In the genomic region with DNA sequence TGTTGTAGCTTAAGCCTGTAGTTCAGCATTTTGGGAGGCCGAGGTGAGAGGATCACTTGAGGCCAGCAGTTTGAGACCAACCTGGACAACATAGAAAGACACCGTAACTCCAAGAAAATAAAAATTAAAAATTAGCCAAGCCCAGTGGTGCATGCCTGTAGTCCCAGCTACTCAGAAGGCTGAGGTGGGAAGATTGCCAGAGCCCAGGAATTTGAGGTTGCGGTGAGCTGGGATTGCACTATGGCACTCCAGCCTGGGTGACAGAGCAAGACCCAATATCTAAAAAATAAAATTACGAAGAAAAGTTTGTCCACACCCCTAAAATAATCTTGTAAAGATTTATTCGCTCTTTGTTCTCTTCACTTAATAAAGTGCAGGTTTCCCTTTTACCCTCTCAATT, we compare ENCODE assay signal across 24 cellular contexts.
"Had no signal": no experiment of that assay in that cellular context is flagged by ENCODE, and none has a peak within 500 bp of the region (broad histone marks: within the 10 kb centered on the region; RNA-seq: fewer than 3 reads in every experiment).

No MANE protein-coding gene starts in this region.

- H3K4me1 ChIP-seq: body of pancreas had no signal

- H3K9ac ChIP-seq: KMS-11 had no signal

- H3K9me3 ChIP-seq: body of pancreas had no signal

- DNase-seq: activated B cell treated with CpG ODN at 0.5 μM for 24 hours; activated CD4-positive, alpha-beta T cell treated with anti-CD3 and anti-CD28 coated beads for 1 hour; activated CD4-positive, alpha-beta T cell treated with anti-CD3 and anti-CD28 coated beads, Interleukin-2, amount 10 ng/mL, durations not matched to agents 24 days and 14 days; activated CD4-positive, alpha-beta T cell treated with anti-CD3 and anti-CD28 coated beads, Interleukin-2, amount 50 U/mL, for 48 hours; activated CD8-positive, alpha-beta memory T cell treated with anti-CD3 and anti-CD28 coated beads, Interleukin-2, amount 10 ng/mL, durations not matched to agents 7 days and 5 days; activated effector memory CD4-positive, alpha-beta T cell treated with anti-CD3 and anti-CD28 coated beads, Interleukin-2, amount 50 U/mL, for 16 hours; activated naive CD4-positive, alpha-beta T cell treated with Interleukin-2 at 50 U/mL for 16 hours; activated naive CD8-positive, alpha-beta T cell treated with anti-CD3 and anti-CD28 coated beads, Interleukin-2, amount 50 U/mL, for 24 hours; activated T-cell treated with anti-CD3 and anti-CD28 coated beads, Interleukin-2, amount 50 U/mL, for 4 hours; body of pancreas; central memory CD4-positive, alpha-beta T cell; MM.1S; NCI-H1105; NCI-H1436 treated with DMSO at 0.1 percent for 48 hours; NCI-H187; NCI-H2081; NCI-H510A treated with DMSO at 0.1 percent for 48 hours; NCI-H69; PC-3; SIG-M5; T-helper 17 cell; T-helper 9 cell had no signal

- H3K27me3 ChIP-seq: body of pancreas had no signal

- H3K4me3 ChIP-seq: body of pancreas had no signal

- ATAC-seq: activated CD8-positive, alpha-beta memory T cell treated with anti-CD3 and anti-CD28 coated beads, Interleukin-2, amount 10 ng/mL, durations not matched to agents 7 days and 5 days; activated naive CD4-positive, alpha-beta T cell treated with anti-CD3 and anti-CD28 coated beads, Interleukin-2, amount 50 U/mL, for 72 hours; activated naive CD8-positive, alpha-beta T cell treated with anti-CD3 and anti-CD28 coated beads, Interleukin-2, amount 50 U/mL, for 24 hours; activated T-cell treated with anti-CD3 and anti-CD28 coated beads, Interleukin-2, amount 50 U/mL, for 4 hours; body of pancreas; PC-3; T-helper 17 cell had no signal
